25 cellular contexts compared by ENCODE assay signal in genomic region chr7:150951521-150951920, GRCh38. TPM values are rescaled to one million over a fixed set of nuclear protein-coding genes. Genes with fewer than 3 reads are reported as not detected.
"Had no signal": no experiment of that assay in that cellular context is flagged by ENCODE, and none has a peak within 500 bp of the region (broad histone marks: within the 10 kb centered on the region; RNA-seq: fewer than 3 reads in every experiment).

No MANE protein-coding gene starts in this region.

- H3K4me3 Mint-ChIP-seq: activated CD4-positive, alpha-beta T cell treated with anti-CD3 and anti-CD28 coated beads, Interleukin-2, amount 10 ng/mL, durations not matched to agents 7 days and 5 days; activated CD8-positive, alpha-beta memory T cell treated with anti-CD3 and anti-CD28 coated beads, Interleukin-2, amount 10 ng/mL, durations not matched to agents 7 days and 5 days; activated CD8-positive, alpha-beta T cell treated with anti-CD3 and anti-CD28 coated beads for 36 hours; activated naive CD8-positive, alpha-beta T cell; central memory CD8-positive, alpha-beta T cell; effector memory CD8-positive, alpha-beta T cell; stimulated activated memory B cell treated with anti-CD40 and anti-IgM and Interleukin-4, amounts not matched to agents 10 μg/mL and 1 μg/mL and 100 μg/mL, for 72 hours had no signal

- DNase-seq: activated CD4-positive, alpha-beta T cell treated with anti-CD3 and anti-CD28 coated beads, Interleukin-2, amount 10 ng/mL, durations not matched to agents 7 days and 5 days; activated CD4-positive, CD25-positive, alpha-beta regulatory T cell treated with anti-CD3 and anti-CD28 coated beads, Interleukin-2, amount 50 U/mL, for 72 hours; activated CD8-positive, alpha-beta memory T cell treated with anti-CD3 and anti-CD28 coated beads, Interleukin-2, amount 10 ng/mL, durations not matched to agents 7 days and 5 days; activated CD8-positive, alpha-beta T cell treated with anti-CD3 and anti-CD28 coated beads for 36 hours; activated gamma-delta T cell treated with Interleukin-2 at 50 U/mL for 16 hours; activated T-cell treated with anti-CD3 and anti-CD28 coated beads for 4 hours; colonic mucosa; effector memory CD8-positive, alpha-beta T cell; islet precursor cell; stimulated activated CD4-positive, alpha-beta T cell treated with anti-CD3 and anti-CD28 coated beads, Interleukin-2, amount 100 ng/mL, for 24 hours; T-helper 1 cell; testis; trophoblast cell; WERI-Rb-1 had no signal

- ATAC-seq: activated CD8-positive, alpha-beta memory T cell treated with anti-CD3 and anti-CD28 coated beads, Interleukin-2, amount 10 ng/mL, durations not matched to agents 7 days and 5 days; activated CD8-positive, alpha-beta T cell treated with anti-CD3 and anti-CD28 coated beads for 36 hours; effector memory CD8-positive, alpha-beta T cell; left lobe of liver; stimulated activated memory B cell treated with anti-CD40 and anti-IgM and Interleukin-4, amounts not matched to agents 10 μg/mL and 1 μg/mL and 100 μg/mL, for 72 hours had no signal

- H3K9me3 Mint-ChIP-seq: activated CD4-positive, alpha-beta T cell treated with anti-CD3 and anti-CD28 coated beads, Interleukin-2, amount 10 ng/mL, durations not matched to agents 7 days and 5 days; activated CD8-positive, alpha-beta T cell treated with anti-CD3 and anti-CD28 coated beads for 36 hours; central memory CD8-positive, alpha-beta T cell; effector memory CD8-positive, alpha-beta T cell; stimulated activated memory B cell treated with anti-CD40 and anti-IgM and Interleukin-4, amounts not matched to agents 10 μg/mL and 1 μg/mL and 100 μg/mL, for 72 hours had no signal

- H3K27ac ChIP-seq: adrenal gland, colonic mucosa, dorsolateral prefrontal cortex, esophagus muscularis mucosa, prostate gland, testis, vagina, WERI-Rb-1 had no signal

- H3K4me3 ChIP-seq: adrenal gland, colonic mucosa, dorsolateral prefrontal cortex, esophagus muscularis mucosa, prostate gland, testis, vagina had no signal

- H3K4me1 ChIP-seq: colonic mucosa, prostate gland had no signal

- H3K27me3 ChIP-seq: adrenal gland, testis, vagina had no signal

- H3K36me3 ChIP-seq: adrenal gland, colonic mucosa, prostate gland, vagina had no signal

- H3K9me3 ChIP-seq: adrenal gland, colonic mucosa, esophagus muscularis mucosa, prostate gland, testis, vagina had no signal

- H3K27ac Mint-ChIP-seq: activated CD4-positive, alpha-beta T cell treated with anti-CD3 and anti-CD28 coated beads, Interleukin-2, amount 10 ng/mL, durations not matched to agents 7 days and 5 days; activated CD8-positive, alpha-beta memory T cell treated with anti-CD3 and anti-CD28 coated beads, Interleukin-2, amount 10 ng/mL, durations not matched to agents 7 days and 5 days; activated CD8-positive, alpha-beta T cell treated with anti-CD3 and anti-CD28 coated beads for 36 hours; activated naive CD8-positive, alpha-beta T cell; effector memory CD8-positive, alpha-beta T cell; stimulated activated memory B cell treated with anti-CD40 and anti-IgM and Interleukin-4, amounts not matched to agents 10 μg/mL and 1 μg/mL and 100 μg/mL, for 72 hours had no signal

- H3K36me3 Mint-ChIP-seq: activated CD8-positive, alpha-beta memory T cell treated with anti-CD3 and anti-CD28 coated beads, Interleukin-2, amount 10 ng/mL, durations not matched to agents 7 days and 5 days had no signal

- H3K4me1 Mint-ChIP-seq: activated CD8-positive, alpha-beta memory T cell treated with anti-CD3 and anti-CD28 coated beads, Interleukin-2, amount 10 ng/mL, durations not matched to agents 7 days and 5 days; central memory CD8-positive, alpha-beta T cell had no signal

RNA-seq across cellular contexts. Expression of gene KCNH2, which starts 26.6 kb away (rescaled TPM):
- total RNA-seq: osteocyte had no signal

RNA-seq across cellular contexts. Expression of gene NOS3, which starts 39.3 kb away (rescaled TPM):
- polyA plus RNA-seq: neural cell had no signal
